13 cellular contexts compared by ENCODE assay signal in the genomic region with DNA sequence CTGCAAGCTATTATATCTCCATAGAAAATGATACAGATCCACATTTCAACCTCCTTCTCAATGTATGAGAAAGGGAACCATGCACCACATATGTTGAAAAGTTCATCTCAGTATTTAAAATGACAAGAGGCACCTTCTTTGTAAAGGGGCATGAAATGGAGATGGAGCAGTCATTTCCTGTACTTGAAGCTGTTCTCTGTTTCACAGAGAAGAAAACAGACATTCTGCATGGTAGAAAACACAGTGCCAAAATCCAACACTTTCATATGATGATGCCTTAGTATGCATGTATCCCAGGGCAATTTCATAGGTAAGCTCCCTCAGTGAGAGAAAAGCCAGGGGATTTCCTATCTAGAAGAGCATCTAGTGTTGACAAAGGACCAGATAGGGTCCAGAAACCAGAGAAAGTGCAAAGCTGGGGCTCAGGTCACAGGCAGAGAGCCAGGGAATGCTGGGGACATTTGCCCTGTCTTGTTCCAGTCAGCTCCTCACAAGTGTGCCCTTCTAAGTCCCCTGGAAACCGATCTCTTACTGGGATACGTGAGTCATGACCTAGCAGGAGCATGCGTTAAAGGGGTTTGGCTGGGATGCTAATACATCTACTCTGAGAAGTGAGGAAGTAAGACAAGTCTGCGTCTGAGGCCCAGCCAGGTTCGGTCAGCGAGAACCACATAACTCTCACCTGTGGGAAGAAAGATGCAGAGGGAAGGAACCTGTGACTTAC.
DNase-seq lines count a peak whose midpoint lies in the region; ATAC-seq and TF ChIP-seq lines count a peak whose summit lies in the region.
"Had no signal": no experiment of that assay in that cellular context is flagged by ENCODE, and none has a peak within 500 bp of the region (broad histone marks: within the 10 kb centered on the region; RNA-seq: fewer than 3 reads in every experiment).

No MANE protein-coding gene starts in this region.

- POLR2A ChIA-PET in activated naive CD8-positive, alpha-beta T cell treated with anti-CD3 and anti-CD28 coated beads, Interleukin-2, amount 10 ng/mL, durations not matched to agents 7 days and 5 days (lab: Charles Lee), result interaction anchor here (1.4 kb wide), 1 partner anchor 173 kb away, joined by 3 read pairs; no protein-coding TSS in a partner anchor

- no peak for TF ChIP-seq CTCF in spleen (IDR thresholded peaks at IDR 0.05 in 8 of 11, conservative IDR thresholded peaks at IDR 0.05 in 3 of 11)

- H3K4me3 ChIP-seq in spleen, result peak overlapping the region in 1 of 8 donors; percentile 1
- H3K4me3 ChIP-seq: right atrium auricular region, SJSA1 had no signal

- no peaks in the 10 kb centered on the region for H3K9me3 ChIP-seq in spleen
- H3K9me3 ChIP-seq: right atrium auricular region, SJSA1 had no signal

- no peaks in the 10 kb centered on the region for H3K9me3 Mint-ChIP-seq in activated T-cell treated with anti-CD3 and anti-CD28 coated beads, Interleukin-2, amount 50 U/mL, for 24 hours
- H3K9me3 Mint-ChIP-seq in activated naive CD8-positive, alpha-beta T cell treated with anti-CD3 and anti-CD28 coated beads, Interleukin-2, amount 10 ng/mL, durations not matched to agents 7 days and 5 days, result no peaks in the 10 kb centered on the region
- H3K9me3 Mint-ChIP-seq: mesothelial cell of epicardium had no signal

- peaks cover 33% of the 10 kb centered on the region for H3K4me1 Mint-ChIP-seq in activated T-cell treated with anti-CD3 and anti-CD28 coated beads, Interleukin-2, amount 50 U/mL, for 24 hours (ENCODE audit: low read depth)
- peaks cover 12% of the 10 kb centered on the region for H3K4me1 Mint-ChIP-seq in activated naive CD8-positive, alpha-beta T cell treated with anti-CD3 and anti-CD28 coated beads, Interleukin-2, amount 10 ng/mL, durations not matched to agents 7 days and 5 days
- H3K4me1 Mint-ChIP-seq: mesothelial cell of epicardium had no signal

- intact Hi-C loops in spleen (cut with DNase I; ENCODE audit: low total_unique reads), result no loop called here

- H3K4me3 Mint-ChIP-seq in activated T-cell treated with anti-CD3 and anti-CD28 coated beads, Interleukin-2, amount 50 U/mL, for 24 hours, result no peak overlapping the region
- H3K4me3 Mint-ChIP-seq in activated naive CD8-positive, alpha-beta T cell treated with anti-CD3 and anti-CD28 coated beads, Interleukin-2, amount 10 ng/mL, durations not matched to agents 7 days and 5 days, result no peak overlapping the region
- H3K4me3 Mint-ChIP-seq: mesothelial cell of epicardium had no signal

- H3K27ac Mint-ChIP-seq in activated T-cell treated with anti-CD3 and anti-CD28 coated beads, Interleukin-2, amount 50 U/mL, for 24 hours, result peak overlapping the region; percentile 45
- no peak overlapping the region for H3K27ac Mint-ChIP-seq in activated naive CD8-positive, alpha-beta T cell treated with anti-CD3 and anti-CD28 coated beads, Interleukin-2, amount 10 ng/mL, durations not matched to agents 7 days and 5 days
- H3K27ac Mint-ChIP-seq: mesothelial cell of epicardium had no signal

- WGBS in spleen, 5 donors, result 54 to 78% (median 67%) methylated on average over 6 of the region's 6 CpGs

- H3K27me3 ChIP-seq in spleen (replicated peaks in 1 of 7), result no peaks in the 10 kb centered on the region
- H3K27me3 ChIP-seq: right atrium auricular region, SJSA1 had no signal

- no peaks in the 10 kb centered on the region for H3K27me3 Mint-ChIP-seq in activated T-cell treated with anti-CD3 and anti-CD28 coated beads, Interleukin-2, amount 50 U/mL, for 24 hours
- no peaks in the 10 kb centered on the region for H3K27me3 Mint-ChIP-seq in activated naive CD8-positive, alpha-beta T cell treated with anti-CD3 and anti-CD28 coated beads, Interleukin-2, amount 10 ng/mL, durations not matched to agents 7 days and 5 days

- H3K27ac ChIP-seq in spleen, result peak overlapping the region in 5 of 8 donors; percentile 11 to 55 (median 52)
- H3K27ac ChIP-seq: right atrium auricular region, SJSA1 had no signal

- peaks cover 0 to 19% (median 0%) of the 10 kb centered on the region in 6 donors for H3K36me3 ChIP-seq in spleen
- H3K36me3 ChIP-seq: right atrium auricular region, SJSA1 had no signal

- peaks cover 0 to 29% (median 11%) of the 10 kb centered on the region in 6 donors for H3K4me1 ChIP-seq in spleen
- H3K4me1 ChIP-seq: SJSA1 had no signal

- H3K36me3 Mint-ChIP-seq in activated T-cell treated with anti-CD3 and anti-CD28 coated beads, Interleukin-2, amount 50 U/mL, for 24 hours (ENCODE audit: low read depth), result no peaks in the 10 kb centered on the region
- no peaks in the 10 kb centered on the region for H3K36me3 Mint-ChIP-seq in activated naive CD8-positive, alpha-beta T cell treated with anti-CD3 and anti-CD28 coated beads, Interleukin-2, amount 10 ng/mL, durations not matched to agents 7 days and 5 days
- H3K36me3 Mint-ChIP-seq: mesothelial cell of epicardium had no signal

- DNase-seq in activated T-cell treated with anti-CD3 and anti-CD28 coated beads, Interleukin-2, amount 50 U/mL, for 24 hours, result no peak
- DNase-seq in activated T-cell treated with anti-CD3 and anti-CD28 coated beads for 4 hours, result no peak
- no peak for DNase-seq in activated naive CD8-positive, alpha-beta T cell treated with anti-CD3 and anti-CD28 coated beads, Interleukin-2, amount 10 ng/mL, durations not matched to agents 7 days and 5 days
- DNase-seq in spleen, result no peak
- DNase-seq in retina, result no peak
- no peak for DNase-seq in HCEC 1CT
- DNase-seq: MV-4-11, NCI-H524 had no signal

- ATAC-seq in HG02938 (IDR thresholded peaks at IDR 0.05; ENCODE audit: unreplicated experiment) (peak; percentile 46), GM21723 (IDR thresholded peaks at IDR 0.05; ENCODE audit: unreplicated experiment) (no peak)
- ATAC-seq in activated naive CD8-positive, alpha-beta T cell treated with anti-CD3 and anti-CD28 coated beads, Interleukin-2, amount 10 ng/mL, durations not matched to agents 7 days and 5 days (ENCODE audit: low read depth), result peak; percentile 63

- no peak for TF ChIP-seq POLR2A in spleen (IDR thresholded peaks at IDR 0.05)
